Comparison of ENCODE assay signal across 8 cellular contexts in genomic region chr9:62799851-62800371, GRCh38.
DNase-seq lines count a peak whose midpoint lies in the region; ATAC-seq and TF ChIP-seq lines count a peak whose summit lies in the region.
"Not testable (repeated sequence)": the region's sequence is repeated elsewhere in the genome, so short reads cannot be mapped to it uniquely, and the experiment has no call there.

No MANE protein-coding gene starts in this region.

- intact Hi-C loops in sciatic nerve (cut with DNase I): not testable (repeated sequence)

- H3K4me3 ChIP-seq in GM12864 (ENCODE audit: low read depth, low read length): peak overlapping the region; percentile 39
- peak overlapping the region; percentile 32 to 64 for H3K4me3 ChIP-seq in cardiac fibroblast (replicated peaks in 1 of 2; ENCODE audit: low read depth in 2 of 2, low read length in 2 of 2)
- not testable (repeated sequence) for H3K4me3 ChIP-seq in cardiac muscle cell; urinary bladder (ENCODE audit: low read depth, low read length)

- not testable (repeated sequence) for H3K27ac ChIP-seq in cardiac muscle cell
- peak overlapping the region; percentile 11 for H3K27ac ChIP-seq in urinary bladder (ENCODE audit: low read depth)

- POLR2A ChIA-PET in activated CD8-positive, alpha-beta T cell treated with anti-CD3 and anti-CD28 coated beads, Interleukin-2, amount 10 ng/mL, durations not matched to agents 7 days and 5 days (lab: Charles Lee): interaction anchor here (2.8 kb wide), 1 partner anchor 1017 kb away, joined by 19 read pairs; no protein-coding TSS in a partner anchor

- not testable (repeated sequence) for ATAC-seq in activated CD8-positive, alpha-beta T cell treated with anti-CD3 and anti-CD28 coated beads, Interleukin-2, amount 10 ng/mL, durations not matched to agents 7 days and 5 days; memory B cell (ENCODE audit: low read depth)
- ATAC-seq in sciatic nerve: peak; percentile 19

- DNase-seq in GM12864 (ENCODE audit: low read depth): not testable (repeated sequence)
- peak; percentile 47 for DNase-seq in activated CD8-positive, alpha-beta T cell treated with anti-CD3 and anti-CD28 coated beads, Interleukin-2, amount 10 ng/mL, durations not matched to agents 7 days and 5 days
- DNase-seq in cardiac fibroblast (ENCODE audit: low read depth in 2 of 2) (peak; percentile 13 to 14), cardiac muscle cell (ENCODE audit: low read depth in 1 of 2, low spot score in 1 of 2) (peak; percentile 40 to 41), memory B cell (ENCODE audit: low spot score in 2 of 2) (peak; percentile 55 to 71), sciatic nerve (ENCODE audit: low spot score) (peak; percentile 78)

- H3K27ac Mint-ChIP-seq in IgD-negative memory B cell (peak overlapping the region; percentile 89 to 98 (median 97)), memory B cell (peak overlapping the region; percentile 89)
- peak overlapping the region; percentile 66 for H3K27ac Mint-ChIP-seq in activated CD8-positive, alpha-beta T cell treated with anti-CD3 and anti-CD28 coated beads, Interleukin-2, amount 10 ng/mL, durations not matched to agents 7 days and 5 days

- 24% methylated on average over 36 of the region's 36 CpGs for WGBS in urinary bladder

- CTCF ChIA-PET in activated CD8-positive, alpha-beta T cell treated with anti-CD3 and anti-CD28 coated beads, Interleukin-2, amount 10 ng/mL, durations not matched to agents 7 days and 5 days (lab: Charles Lee): interaction anchor here (1.4 kb wide), 1 partner anchor 1018 kb away, joined by 4 read pairs; no protein-coding TSS in a partner anchor

- H3K27me3 ChIP-seq in cardiac muscle cell: peaks cover 62% of the 10 kb centered on the region

- H3K36me3 Mint-ChIP-seq in IgD-negative memory B cell, memory B cell: not testable (repeated sequence)
- peaks cover 27% of the 10 kb centered on the region for H3K36me3 Mint-ChIP-seq in activated CD8-positive, alpha-beta T cell treated with anti-CD3 and anti-CD28 coated beads, Interleukin-2, amount 10 ng/mL, durations not matched to agents 7 days and 5 days (ENCODE audit: low read depth)

- H3K9me3 Mint-ChIP-seq in IgD-negative memory B cell; activated CD8-positive, alpha-beta T cell treated with anti-CD3 and anti-CD28 coated beads, Interleukin-2, amount 10 ng/mL, durations not matched to agents 7 days and 5 days (ENCODE audit: insufficient read depth); memory B cell: not testable (repeated sequence)

- H3K4me1 ChIP-seq in cardiac muscle cell (ENCODE audit: low read depth); urinary bladder (ENCODE audit: insufficient read depth): not testable (repeated sequence)

- H3K4me1 Mint-ChIP-seq in IgD-negative memory B cell (peaks cover 14 to 27% (median 24%) of the 10 kb centered on the region in 3 donors), memory B cell (peaks cover 23% of the 10 kb centered on the region)
- peaks cover 37% of the 10 kb centered on the region for H3K4me1 Mint-ChIP-seq in activated CD8-positive, alpha-beta T cell treated with anti-CD3 and anti-CD28 coated beads, Interleukin-2, amount 10 ng/mL, durations not matched to agents 7 days and 5 days (ENCODE audit: low read depth)

- peaks cover 11% of the 10 kb centered on the region for H3K27me3 Mint-ChIP-seq in IgD-negative memory B cell
- peaks cover 35% of the 10 kb centered on the region for H3K27me3 Mint-ChIP-seq in activated CD8-positive, alpha-beta T cell treated with anti-CD3 and anti-CD28 coated beads, Interleukin-2, amount 10 ng/mL, durations not matched to agents 7 days and 5 days (ENCODE audit: low read depth)
- not testable (repeated sequence) for H3K27me3 Mint-ChIP-seq in memory B cell

- not testable (repeated sequence) for H3K9me3 ChIP-seq in cardiac muscle cell (ENCODE audit: low read depth)

- H3K36me3 ChIP-seq in cardiac muscle cell; urinary bladder (ENCODE audit: insufficient read depth): not testable (repeated sequence)

- TF ChIP-seq CTCF in GM12864 (IDR thresholded peaks at IDR 0.05; ENCODE audit: low read depth, low read length, missing control alignments); cardiac fibroblast (IDR thresholded peaks at IDR 0.05; ENCODE audit: low read depth, low read length); cardiac muscle cell (IDR thresholded peaks at IDR 0.05; ENCODE audit: low read depth, low read length): not testable (repeated sequence)

- H3K4me3 Mint-ChIP-seq in IgD-negative memory B cell (peak overlapping the region; percentile 90 to 94 (median 93)), memory B cell (peak overlapping the region; percentile 87)
- peak overlapping the region; percentile 87 for H3K4me3 Mint-ChIP-seq in activated CD8-positive, alpha-beta T cell treated with anti-CD3 and anti-CD28 coated beads, Interleukin-2, amount 10 ng/mL, durations not matched to agents 7 days and 5 days
